Comparison of ENCODE assay signal across 8 cellular contexts in genomic region chr6:36441307-36441894, GRCh38. TPM values are rescaled to one million over a fixed set of nuclear protein-coding genes. Genes with fewer than 3 reads are reported as not detected.
A peak's percentile ranks its signal among the peaks of the same experiment; 100 is the strongest.
DNase-seq lines count a peak whose midpoint lies in the region; ATAC-seq and TF ChIP-seq lines count a peak whose summit lies in the region.

No MANE protein-coding gene starts in this region.

- peak overlapping the region; percentile 97 for H3K27ac Mint-ChIP-seq in CD4-positive, alpha-beta T cell
- peak overlapping the region; percentile 47 to 91 (median 49) for H3K27ac Mint-ChIP-seq in IgD-negative memory B cell

- H3K79me2 ChIP-seq in PC-9 (ENCODE audit: low read depth): peaks cover 39% of the 10 kb centered on the region

- peak; percentile 73 for ATAC-seq in CD4-positive, alpha-beta T cell (ENCODE audit: poor library complexity)
- ATAC-seq in GM21367 (IDR thresholded peaks at IDR 0.05; ENCODE audit: unreplicated experiment) (peak; percentile 44), esophagus mucosa (peak; percentile 94)
- ATAC-seq in activated T-cell treated with anti-CD3 and anti-CD28 coated beads, Interleukin-2, amount 50 U/mL, for 4 hours: peak; percentile 79 to 82

- H3K4me2 ChIP-seq in PC-9: peak overlapping the region; percentile 93

- peak; percentile 57 to 82 (median 70) for DNase-seq in CD4-positive, alpha-beta T cell
- peak; percentile 91 to 98 for DNase-seq in PC-9
- peak; percentile 78 for DNase-seq in activated T-cell treated with anti-CD3 and anti-CD28 coated beads, Interleukin-2, amount 50 U/mL, for 4 hours
- DNase-seq in myocyte (ENCODE audit: low read depth): peak; percentile 97
- DNase-seq in stimulated activated CD8-positive, alpha-beta memory T cell treated with anti-CD3 and anti-CD28 coated beads, Interleukin-7, amount 100 ng/mL, for 24 hours (ENCODE audit: low read depth): peak; percentile 61

- H4K20me1 ChIP-seq in PC-9 (ENCODE audit: insufficient read depth): no peaks in the 10 kb centered on the region; the same call in 1 of the 2 replicates

- peaks cover 49% of the 10 kb centered on the region for H3K4me1 Mint-ChIP-seq in CD4-positive, alpha-beta T cell (ENCODE audit: low read depth)
- H3K4me1 Mint-ChIP-seq in IgD-negative memory B cell: peaks cover 30 to 36% (median 34%) of the 10 kb centered on the region in 3 donors
- H3K4me1 Mint-ChIP-seq in activated T-cell treated with anti-CD3 and anti-CD28 coated beads, Interleukin-2, amount 50 U/mL, for 4 hours (ENCODE audit: low read depth): peaks cover 42% of the 10 kb centered on the region

- H3K27ac ChIP-seq in CD4-positive, alpha-beta T cell (ENCODE audit: low read depth, low read length): peak overlapping the region; percentile 92
- peak overlapping the region; percentile 92 for H3K27ac ChIP-seq in PC-9

- H3K4me3 Mint-ChIP-seq in CD4-positive, alpha-beta T cell: peak overlapping the region; percentile 99
- H3K4me3 Mint-ChIP-seq in IgD-negative memory B cell: peak overlapping the region; percentile 41 to 77 (median 58)
- peak overlapping the region; percentile 59 for H3K4me3 Mint-ChIP-seq in activated T-cell treated with anti-CD3 and anti-CD28 coated beads, Interleukin-2, amount 50 U/mL, for 4 hours

- peaks cover 25% of the 10 kb centered on the region for H3K4me1 ChIP-seq in PC-9 (replicated peaks; ENCODE audit: insufficient read depth)

- peaks cover 22% of the 10 kb centered on the region for H3K36me3 Mint-ChIP-seq in CD4-positive, alpha-beta T cell (ENCODE audit: low read depth)
- H3K36me3 Mint-ChIP-seq in IgD-negative memory B cell: peaks cover 2% of the 10 kb centered on the region
- H3K36me3 Mint-ChIP-seq in activated T-cell treated with anti-CD3 and anti-CD28 coated beads, Interleukin-2, amount 50 U/mL, for 4 hours (ENCODE audit: insufficient read depth): peaks cover 3% of the 10 kb centered on the region

- CTCF ChIA-PET in CD4-positive, alpha-beta T cell (lab: Charles Lee): interaction anchor here (1.1 to 1.5 kb wide), 3 partner anchors 12 to 103 kb away, joined by 3 to 10 read pairs (median 4); no protein-coding TSS in a partner anchor
- CTCF ChIA-PET in PC-9 (lab: Charles Lee): no interaction called here

- no TSS peak for BruUV-seq in PC-9 (replicated peaks; lab: Mats Ljungman, UMichigan)

- intact Hi-C loops in CD4-positive, alpha-beta T cell (cut with DNase I, micrococcal nuclease): loop anchor here (1.0 to 10.0 kb wide), 6 partner anchors 18 to 414 kb away; partner anchors contain the start of genes SRSF3 (in 2 of the 2) and MAPK14 (in 1 of the 2)
- intact Hi-C loops in PC-9 (cut with micrococcal nuclease; ENCODE audit: unreplicated experiment): loop anchor here (5.0 kb wide), 3 partner anchors 136 to 241 kb away; partner anchors contain the start of gene SRSF3

- no peaks in the 10 kb centered on the region for H3K9me3 ChIP-seq in CD4-positive, alpha-beta T cell (ENCODE audit: control insufficient read depth, low read length)
- no peaks in the 10 kb centered on the region for H3K9me3 ChIP-seq in PC-9 (ENCODE audit: insufficient read depth, low read depth)

- TF ChIP-seq CTCF in CD4-positive, alpha-beta T cell (IDR thresholded peaks at IDR 0.05): no peak
- no peak for TF ChIP-seq CTCF in PC-9 (conservative IDR thresholded peaks at IDR 0.05)

- H3F3A ChIP-seq in PC-9 (ENCODE audit: insufficient read depth, low read depth): peaks cover 28% of the 10 kb centered on the region

- peak overlapping the region; percentile 41; the same call in 1 of the 2 replicates for H3K4me3 ChIP-seq in PC-9

- H2AFZ ChIP-seq in PC-9: no peak overlapping the region

- H3K27me3 Mint-ChIP-seq in CD4-positive, alpha-beta T cell: no peaks in the 10 kb centered on the region
- H3K27me3 Mint-ChIP-seq in IgD-negative memory B cell: no peaks in the 10 kb centered on the region
- H3K27me3 Mint-ChIP-seq in activated T-cell treated with anti-CD3 and anti-CD28 coated beads, Interleukin-2, amount 50 U/mL, for 4 hours (ENCODE audit: low read depth): no peaks in the 10 kb centered on the region

- H3K9me2 ChIP-seq in PC-9 (ENCODE audit: insufficient read depth): no peaks in the 10 kb centered on the region

- H3K27me3 ChIP-seq in CD4-positive, alpha-beta T cell (ENCODE audit: control insufficient read depth, insufficient read depth, low read length): no peaks in the 10 kb centered on the region
- H3K27me3 ChIP-seq in PC-9 (ENCODE audit: insufficient read depth, low read depth): no peaks in the 10 kb centered on the region

- H3K36me3 ChIP-seq in PC-9 (ENCODE audit: low read depth): no peaks in the 10 kb centered on the region

- POLR2A ChIA-PET in CD4-positive, alpha-beta T cell (lab: Charles Lee): interaction anchor here (0.6 to 1.6 kb wide), 4 partner anchors 18 to 155 kb away, joined by 4 to 6 read pairs (median 4); no protein-coding TSS in a partner anchor
- POLR2A ChIA-PET in PC-9 (lab: Charles Lee; ENCODE audit: unreplicated experiment): interaction anchor here (0.5 to 1.1 kb wide), 6 partner anchors 9 to 142 kb away, joined by 4 to 12 read pairs (median 6); no protein-coding TSS in a partner anchor

- H3K9me3 Mint-ChIP-seq in CD4-positive, alpha-beta T cell: no peaks in the 10 kb centered on the region
- H3K9me3 Mint-ChIP-seq in IgD-negative memory B cell: no peaks in the 10 kb centered on the region
- H3K9me3 Mint-ChIP-seq in activated T-cell treated with anti-CD3 and anti-CD28 coated beads, Interleukin-2, amount 50 U/mL, for 4 hours: no peaks in the 10 kb centered on the region

RNA-seq across cellular contexts. Expression of gene PXT1, which starts 1.3 kb away (rescaled TPM):
- total RNA-seq in CD4-positive, alpha-beta T cell: under 1 TPM; 0.55 to 0.59 TPM
- polyA plus RNA-seq in IgD-negative memory B cell: not detected
- total RNA-seq in PC-9 (2021) (not detected in 2 replicates), esophagus mucosa (not detected), myocyte (0.19 TPM in 1 of 2 replicates, not detected in the other)
- total RNA-seq in activated T-cell treated with anti-CD3 and anti-CD28 coated beads, Interleukin-2, amount 50 U/mL, for 4 hours: under 1 TPM in 2 of 3 donors, not detected in 1; 0.16 to 0.19 TPM
- 0.14 TPM for polyA plus RNA-seq in myocyte (2012)

RNA-seq across cellular contexts. Expression of gene KCTD20, which starts 1.4 kb away (rescaled TPM):
- 10 to 100 TPM; 38.4 to 39.5 TPM for total RNA-seq in CD4-positive, alpha-beta T cell
- polyA plus RNA-seq in IgD-negative memory B cell: 35.4 TPM
- total RNA-seq in PC-9 (2021) (34.2 and 42.5 TPM in 2 replicates), esophagus mucosa (23.1 TPM), myocyte (48.1 and 52.3 TPM in 2 replicates)
- total RNA-seq in activated T-cell treated with anti-CD3 and anti-CD28 coated beads, Interleukin-2, amount 50 U/mL, for 4 hours: 10 to 100 TPM; 41.7 to 47.4 (median 44.6) TPM
- polyA plus RNA-seq in myocyte (2012): 34.7 TPM

RNA-seq across cellular contexts. Expression of gene ETV7, which starts 53.9 kb away (rescaled TPM):
- under 1 TPM; 0.33 to 0.73 TPM for total RNA-seq in CD4-positive, alpha-beta T cell
- 5.1 TPM for polyA plus RNA-seq in IgD-negative memory B cell
- total RNA-seq in PC-9 (2021) (0.57 and 0.83 TPM in 2 replicates), esophagus mucosa (2.1 TPM), myocyte (0.62 TPM in 1 of 2 replicates, not detected in the other)
- total RNA-seq in activated T-cell treated with anti-CD3 and anti-CD28 coated beads, Interleukin-2, amount 50 U/mL, for 4 hours: 1 to 10 TPM in 2 of 3 donors, under 1 TPM in 1; 0.45 to 4.9 (median 1.7) TPM
- 0.45 TPM for polyA plus RNA-seq in myocyte (2012)

Comparison
In these comparisons a context has a peak if more than half of its experiments do, and no peak if none do; other contexts are left out.
1. Peak in every context shown above with its lines: DNase-seq, ATAC-seq, H3K4me3 ChIP-seq and H3K27ac ChIP-seq.
2. ATAC-seq: peak in every context shown above with its lines; median percentile 94 in esophagus mucosa; 80 in activated T-cell treated with anti-CD3 and anti-CD28 coated beads, Interleukin-2, amount 50 U/mL, for 4 hours; 73 in CD4-positive, alpha-beta T cell; 44 in GM21367.